13 cellular contexts compared by ENCODE assay signal in genomic region chr21:15617968-15618367, GRCh38.
A peak's percentile ranks its signal among the peaks of the same experiment; 100 is the strongest.
DNase-seq lines count a peak whose midpoint lies in the region; ATAC-seq and TF ChIP-seq lines count a peak whose summit lies in the region.
"Had no signal": no experiment of that assay in that cellular context is flagged by ENCODE, and none has a peak within 500 bp of the region (broad histone marks: within the 10 kb centered on the region; RNA-seq: fewer than 3 reads in every experiment).

No MANE protein-coding gene starts in this region.

- TF ChIP-seq CTCF in choroid plexus epithelial cell (conservative IDR thresholded peaks at IDR 0.05; ENCODE audit: low read depth, low read length), result no peak
- TF ChIP-seq CTCF in body of pancreas (IDR thresholded peaks at IDR 0.05), result no peak
- no peak for TF ChIP-seq CTCF in WERI-Rb-1 (IDR thresholded peaks at IDR 0.05; ENCODE audit: low read depth, low read length)

- intact Hi-C loops in body of pancreas (cut with DNase I), result no loop called here

- DNase-seq in Daoy (ENCODE audit: low read depth) (peak; percentile 3), NCI-H69 (lab: John Stamatoyannopoulos, UW) (peak; percentile 11), choroid plexus epithelial cell (ENCODE audit: low read depth) (peak; percentile 83), mesendoderm (peak; percentile 25), body of pancreas (no peak), WERI-Rb-1 (no peak)
- DNase-seq: activated CD8-positive, alpha-beta T cell treated with anti-CD3 and anti-CD28 coated beads, Interleukin-2, amount 10 ng/mL, durations not matched to agents 7 days and 5 days; CD4-positive, CD25-positive, alpha-beta regulatory T cell; lower lobe of right lung; stimulated activated CD8-positive, alpha-beta memory T cell treated with anti-CD3 and anti-CD28 coated beads, Interleukin-4, amount 100 ng/mL, for 48 hours had no signal

- H3K23ac ChIP-seq in mesendoderm (ENCODE audit: low read length), result no peak overlapping the region

- no peaks in the 10 kb centered on the region for H3K79me2 ChIP-seq in mesendoderm (ENCODE audit: control insufficient read depth, insufficient read depth, low read length)

- TF ChIP-seq POLR2A in body of pancreas (IDR thresholded peaks at IDR 0.05), result no peak

- no peak overlapping the region for H4K8ac ChIP-seq in mesendoderm (ENCODE audit: low read depth, low read length)

- H3K9ac ChIP-seq in mesendoderm (ENCODE audit: low read length), result no peak overlapping the region

- no peaks in the 10 kb centered on the region for H3K79me1 ChIP-seq in mesendoderm (ENCODE audit: low read length)

- no peak overlapping the region for H2BK15ac ChIP-seq in mesendoderm (replicated peaks; ENCODE audit: low read depth)

- no peak overlapping the region for H4K5ac ChIP-seq in mesendoderm (ENCODE audit: low read length)

- no peak overlapping the region for H2BK120ac ChIP-seq in mesendoderm (ENCODE audit: low read depth, low read length)

- H3K4me3 ChIP-seq in choroid plexus epithelial cell (ENCODE audit: low read depth, low read length), result no peak overlapping the region
- H3K4me3 ChIP-seq in mesendoderm (ENCODE audit: low read length), result no peak overlapping the region
- H3K4me3 ChIP-seq in body of pancreas, result no peak overlapping the region
- H3K4me3 ChIP-seq in WERI-Rb-1 (ENCODE audit: low read depth, low read length), result no peak overlapping the region
- H3K4me3 ChIP-seq: GM12878, lower lobe of right lung had no signal

- no peak overlapping the region for H3K27ac ChIP-seq in mesendoderm (ENCODE audit: low read depth, low read length)
- H3K27ac ChIP-seq in body of pancreas, result no peak overlapping the region
- no peak overlapping the region for H3K27ac ChIP-seq in WERI-Rb-1
- H3K27ac ChIP-seq: lower lobe of right lung had no signal

- no peaks in the 10 kb centered on the region for H3K36me3 ChIP-seq in mesendoderm (ENCODE audit: control insufficient read depth, insufficient read depth, low read length)
- H3K36me3 ChIP-seq in body of pancreas (replicated peaks in 1 of 2; ENCODE audit: insufficient read depth in 1 of 2, low read depth in 2 of 2), result no peaks in the 10 kb centered on the region
- no peaks in the 10 kb centered on the region for H3K36me3 ChIP-seq in WERI-Rb-1
- H3K36me3 ChIP-seq: lower lobe of right lung had no signal

- H2BK5ac ChIP-seq in mesendoderm (ENCODE audit: low read length), result no peak overlapping the region

- H3K4me1 ChIP-seq in mesendoderm (ENCODE audit: control insufficient read depth, low read depth, low read length) (no peaks in the 10 kb centered on the region), body of pancreas (no peaks in the 10 kb centered on the region)
- H3K4me1 ChIP-seq: lower lobe of right lung had no signal

- ATAC-seq in body of pancreas, result no peak
- no peak for ATAC-seq in GM21723 (IDR thresholded peaks at IDR 0.05; ENCODE audit: unreplicated experiment)
- ATAC-seq in GM21619 (IDR thresholded peaks at IDR 0.05; ENCODE audit: unreplicated experiment), result no peak
- ATAC-seq: activated CD8-positive, alpha-beta T cell treated with anti-CD3 and anti-CD28 coated beads, Interleukin-2, amount 10 ng/mL, durations not matched to agents 7 days and 5 days; GM12878; lower lobe of right lung had no signal

- no peaks in the 10 kb centered on the region for H3K27me3 ChIP-seq in mesendoderm (ENCODE audit: insufficient read depth, low read length, poor library complexity)
- H3K27me3 ChIP-seq in body of pancreas, result no peaks in the 10 kb centered on the region
- no peaks in the 10 kb centered on the region for H3K27me3 ChIP-seq in WERI-Rb-1 (ENCODE audit: insufficient read depth, low read depth, severe bottlenecking)

- H3K4ac ChIP-seq in mesendoderm (ENCODE audit: low read depth, low read length), result no peak overlapping the region

- no peak overlapping the region for H3K4me2 ChIP-seq in mesendoderm (ENCODE audit: low read length)

- H2AK5ac ChIP-seq in mesendoderm (ENCODE audit: low read length), result no peak overlapping the region

- WGBS in mesendoderm (ENCODE audit: extremely low coverage, insufficient coverage, low lambda C conversion rate), result no CpG with 5 or more reads among the region's 3 CpGs
- 36 to 54% methylated on average over 3 of the region's 3 CpGs for WGBS in body of pancreas, 2 donors

- no peak overlapping the region for H3K56ac ChIP-seq in mesendoderm (ENCODE audit: low read length)

- no peak overlapping the region for H3K18ac ChIP-seq in mesendoderm (ENCODE audit: low read length)

- no peaks in the 10 kb centered on the region for H3K9me3 ChIP-seq in body of pancreas
- no peaks in the 10 kb centered on the region for H3K9me3 ChIP-seq in WERI-Rb-1 (ENCODE audit: severe bottlenecking)
- H3K9me3 ChIP-seq: lower lobe of right lung had no signal

Comparison
In these comparisons a context has a peak if more than half of its experiments do, and no peak if none do; other contexts are left out.
1. DNase-seq: peak in Daoy (single experiment), NCI-H69 (single experiment), choroid plexus epithelial cell (single experiment) and mesendoderm (single experiment); none in body of pancreas (0 of 4) and WERI-Rb-1 (single experiment).